11 cellular contexts compared by ENCODE assay signal in the genomic region with DNA sequence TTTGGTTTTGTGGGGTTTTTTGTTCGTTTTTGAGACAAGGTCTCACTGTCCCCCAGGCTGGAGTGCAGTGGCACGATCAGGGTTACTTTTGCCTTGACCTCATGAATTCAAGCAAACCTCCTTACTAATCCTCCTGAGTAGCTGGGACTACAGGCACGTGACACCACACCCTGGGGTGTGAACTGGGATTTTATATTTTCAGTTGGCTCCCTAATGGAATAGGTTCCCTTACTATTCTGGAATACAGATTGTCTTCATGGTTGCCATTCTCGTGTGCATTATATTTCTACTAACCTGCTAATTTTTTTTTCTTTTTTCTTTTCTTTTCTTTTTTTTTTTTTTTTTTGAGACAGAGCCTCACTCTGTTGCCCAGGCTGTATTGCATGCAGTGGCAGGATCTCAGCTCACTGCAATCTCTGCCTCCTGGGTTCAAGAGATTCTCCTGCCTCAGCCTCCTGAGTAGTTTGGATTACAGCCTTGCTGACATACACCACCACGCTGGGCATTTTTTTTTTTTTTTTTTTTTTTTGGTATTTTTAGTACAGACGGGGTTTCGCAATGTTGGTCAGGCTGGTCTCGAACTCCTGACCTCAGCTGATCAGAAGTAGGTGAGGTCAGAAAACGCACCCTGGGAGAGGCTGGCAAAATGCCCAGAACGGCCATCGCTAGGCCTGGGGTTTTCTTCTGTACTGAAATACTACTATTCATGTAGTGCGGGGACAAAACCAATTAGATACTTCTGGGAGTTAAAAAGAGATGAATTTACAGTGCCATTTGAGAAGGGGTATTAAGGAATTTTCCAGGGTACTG. TPM values are rescaled to one million over a fixed set of nuclear protein-coding genes. Genes with fewer than 3 reads are reported as not detected.
A peak's percentile ranks its signal among the peaks of the same experiment; 100 is the strongest.
DNase-seq lines count a peak whose midpoint lies in the region; ATAC-seq, FAIRE-seq and TF ChIP-seq lines count a peak whose summit lies in the region.
"Not testable (repeated sequence)": the region's sequence is repeated elsewhere in the genome, so short reads cannot be mapped to it uniquely, and the experiment has no call there.
"Had no signal": no experiment of that assay in that cellular context is flagged by ENCODE, and none has a peak within 500 bp of the region (broad histone marks: within the 10 kb centered on the region; RNA-seq: fewer than 3 reads in every experiment).

No MANE protein-coding gene starts in this region.

- H2AFZ ChIP-seq in Karpas-422 (ENCODE audit: low read length) (peak overlapping the region; percentile 45; the same call in 1 of the 2 replicates), K562 (ENCODE audit: low read depth, low read length) (peak overlapping the region; percentile 82; the same call in 1 of the 2 replicates)
- H2AFZ ChIP-seq in OCI-LY1 (ENCODE audit: low read length), result not testable (repeated sequence)

- H3K27me3 ChIP-seq in Karpas-422 (ENCODE audit: low read length); OCI-LY1 (ENCODE audit: insufficient read depth, low read length); K562 (ENCODE audit: control insufficient read depth in 2 of 2, insufficient read depth in 2 of 2, low read length in 2 of 2): not testable (repeated sequence)

- DNase-seq in Daoy (ENCODE audit: low read depth), result peak; percentile 72
- DNase-seq in Karpas-422, result peak; percentile 76
- not testable (repeated sequence) for DNase-seq in activated CD4-positive, alpha-beta T cell treated with anti-CD3 and anti-CD28 coated beads, Interleukin-2, amount 10 ng/mL, durations not matched to agents 24 days and 14 days; glutamatergic neuron; osteocyte (ENCODE audit: extremely low spot score, unreplicated experiment); type B pancreatic cell (ENCODE audit: extremely low spot score, unreplicated experiment)
- DNase-seq in K562 (ENCODE audit: extremely low read depth in 1 of 4, low spot score in 3 of 4), result peak; percentile 2 to 72 (median 8)

- TF ChIP-seq EP300 in K562 (IDR thresholded peaks at IDR 0.05; ENCODE audit: low read length), result not testable (repeated sequence)

- not testable (repeated sequence) for H3K36me3 Mint-ChIP-seq in activated CD4-positive, alpha-beta T cell treated with anti-CD3 and anti-CD28 coated beads, Interleukin-2, amount 10 ng/mL, durations not matched to agents 24 days and 14 days (ENCODE audit: low read depth); glutamatergic neuron (ENCODE audit: unreplicated experiment); osteocyte (ENCODE audit: unreplicated experiment); type B pancreatic cell

- peaks cover 27% of the 10 kb centered on the region for H3K4me1 Mint-ChIP-seq in activated CD4-positive, alpha-beta T cell treated with anti-CD3 and anti-CD28 coated beads, Interleukin-2, amount 10 ng/mL, durations not matched to agents 24 days and 14 days
- H3K4me1 Mint-ChIP-seq in glutamatergic neuron (ENCODE audit: low read depth, unreplicated experiment) (peaks cover 15% of the 10 kb centered on the region), osteocyte (ENCODE audit: unreplicated experiment) (peaks cover 20% of the 10 kb centered on the region), type B pancreatic cell (ENCODE audit: unreplicated experiment) (peaks cover 14% of the 10 kb centered on the region)

- not testable (repeated sequence) for H3K9me3 ChIP-seq in Karpas-422 (ENCODE audit: low read length); OCI-LY1 (ENCODE audit: low read length); K562 (replicated peaks; ENCODE audit: control insufficient read depth, insufficient read depth, low read depth, low read length)

- in situ Hi-C loops in K562 (cut with MboI), result loop anchor here (10.0 kb wide), 1 partner anchor 825 kb away; no protein-coding TSS in a partner anchor

- H3K4me1 ChIP-seq in Karpas-422 (ENCODE audit: low read length) (peaks cover 35% of the 10 kb centered on the region), OCI-LY1 (ENCODE audit: insufficient read depth, low read length, severe bottlenecking) (peaks cover 33% of the 10 kb centered on the region), K562 (replicated peaks in 1 of 2; ENCODE audit: control insufficient read depth in 2 of 2, insufficient read depth in 2 of 2, low read length in 2 of 2) (peaks cover 7 to 10% of the 10 kb centered on the region in 2 experiments; a peak in 4 of 5 replicates)

- not testable (repeated sequence) for FAIRE-seq in K562 (lab: Jason Lieb, UNC)

- H3K4me3 Mint-ChIP-seq in activated CD4-positive, alpha-beta T cell treated with anti-CD3 and anti-CD28 coated beads, Interleukin-2, amount 10 ng/mL, durations not matched to agents 24 days and 14 days, result peak overlapping the region; percentile 87
- H3K4me3 Mint-ChIP-seq in glutamatergic neuron (ENCODE audit: unreplicated experiment) (peak overlapping the region; percentile 87), type B pancreatic cell (peak overlapping the region; percentile 89)
- H3K4me3 Mint-ChIP-seq in osteocyte (ENCODE audit: unreplicated experiment), result not testable (repeated sequence)

- not testable (repeated sequence) for H3K9me1 ChIP-seq in K562 (ENCODE audit: control insufficient read depth, insufficient read depth, low read length)

- H3K4me2 ChIP-seq in Karpas-422 (ENCODE audit: low read depth, low read length, poor library complexity, severe bottlenecking) (peak overlapping the region; percentile 63), OCI-LY1 (ENCODE audit: low read length) (peak overlapping the region; percentile 85), K562 (ENCODE audit: insufficient read depth, low read length) (peak overlapping the region; percentile 64)

- POLR2A ChIA-PET in K562 (lab: Yijun Ruan, JAX), result interaction anchor here (1.6 to 2.1 kb wide), 2 partner anchors 10 to 138 kb away, joined by 4 to 22 read pairs; no protein-coding TSS in a partner anchor

- TF ChIP-seq CTCF in OCI-LY1 (IDR thresholded peaks at IDR 0.05; ENCODE audit: low read length); K562 (IDR thresholded peaks at IDR 0.05 in 2 of 3, conservative IDR thresholded peaks at IDR 0.05 in 1 of 3; ENCODE audit: insufficient read depth in 2 of 3, low read depth in 1 of 3, low read length in 3 of 3); glutamatergic neuron (IDR thresholded peaks at IDR 0.05; ENCODE audit: partially characterized antibody, unreplicated experiment); osteocyte (IDR thresholded peaks at IDR 0.05); type B pancreatic cell (conservative IDR thresholded peaks at IDR 0.05): not testable (repeated sequence)

- not testable (repeated sequence) for H4K20me1 ChIP-seq in Karpas-422 (ENCODE audit: insufficient read depth, low read depth, low read length); OCI-LY1 (ENCODE audit: insufficient read depth, low read length); K562 (replicated peaks; ENCODE audit: control insufficient read depth, insufficient read depth, low read length)

- H3K27me3 Mint-ChIP-seq in activated CD4-positive, alpha-beta T cell treated with anti-CD3 and anti-CD28 coated beads, Interleukin-2, amount 10 ng/mL, durations not matched to agents 24 days and 14 days; osteocyte (ENCODE audit: unreplicated experiment); type B pancreatic cell: not testable (repeated sequence)
- H3K27me3 Mint-ChIP-seq in glutamatergic neuron (ENCODE audit: unreplicated experiment), result peaks cover 10% of the 10 kb centered on the region

- intact Hi-C loops in activated CD4-positive, alpha-beta T cell treated with anti-CD3 and anti-CD28 coated beads, Interleukin-2, amount 10 ng/mL, durations not matched to agents 24 days and 14 days (cut with micrococcal nuclease); K562 (cut with micrococcal nuclease): not testable (repeated sequence)

- TF ChIP-seq RAD21 in K562 (CRISPR knock-in tag; conservative IDR thresholded peaks at IDR 0.05 in 1 of 2, IDR thresholded peaks at IDR 0.05 in 1 of 2), result not testable (repeated sequence)

- ATAC-seq in K562, result not testable (repeated sequence)

- H3K27ac ChIP-seq in Karpas-422 (ENCODE audit: low read length), result peak overlapping the region; percentile 84
- peak overlapping the region; percentile 64 for H3K27ac ChIP-seq in OCI-LY1 (ENCODE audit: low read depth, low read length, poor library complexity, severe bottlenecking)
- H3K27ac ChIP-seq in K562 (ENCODE audit: extremely low read depth, low read depth, low read length), result peak overlapping the region; percentile 100; the same call in 1 of the 3 replicates

- H3K9ac ChIP-seq in Karpas-422 (ENCODE audit: low read length) (peak overlapping the region; percentile 70), OCI-LY1 (ENCODE audit: low read length) (peak overlapping the region; percentile 16; the same call in 1 of the 2 replicates), K562 (ENCODE audit: insufficient read depth in 1 of 2, low read depth in 2 of 2, low read length in 2 of 2) (peak overlapping the region; percentile 83 to 97; a peak in 2 of 4 replicates)

- not testable (repeated sequence) for H3K79me2 ChIP-seq in Karpas-422 (ENCODE audit: low read length); OCI-LY1 (ENCODE audit: insufficient read depth, low read length); K562 (ENCODE audit: control insufficient read depth, insufficient read depth, low read length)

- not testable (repeated sequence) for BruUV-seq in K562 (replicated peaks; lab: Mats Ljungman, UMichigan)

- CTCF ChIA-PET in K562 (lab: Yijun Ruan, JAX; ENCODE audit: low intra/inter-chr PET ratio), result not testable (repeated sequence)

- H3F3A ChIP-seq in OCI-LY1 (ENCODE audit: insufficient read depth, low read length), result not testable (repeated sequence)

- H3K27ac Mint-ChIP-seq in activated CD4-positive, alpha-beta T cell treated with anti-CD3 and anti-CD28 coated beads, Interleukin-2, amount 10 ng/mL, durations not matched to agents 24 days and 14 days, result peak overlapping the region; percentile 98
- H3K27ac Mint-ChIP-seq in glutamatergic neuron (ENCODE audit: unreplicated experiment), result peak overlapping the region; percentile 100
- H3K27ac Mint-ChIP-seq in osteocyte (ENCODE audit: unreplicated experiment), result peak overlapping the region; percentile 42
- peak overlapping the region; percentile 99 for H3K27ac Mint-ChIP-seq in type B pancreatic cell

- H3K9me2 ChIP-seq in Karpas-422 (replicated peaks; ENCODE audit: insufficient read depth, low read length); OCI-LY1 (ENCODE audit: low read depth, low read length): not testable (repeated sequence)

- TF ChIP-seq POLR2A in K562 (conservative IDR thresholded peaks at IDR 0.05), result not testable (repeated sequence)

- H3K36me3 ChIP-seq in Karpas-422 (ENCODE audit: insufficient read depth, low read length); OCI-LY1 (ENCODE audit: insufficient read depth, low read length); K562 (ENCODE audit: control insufficient read depth, insufficient read depth, low read length): not testable (repeated sequence)

- WGBS in K562 (ENCODE audit: insufficient coverage, low coverage, missing lambda C conversion rate), result 7% methylated on average over 11 of the region's 12 CpGs

- H3K4me3 ChIP-seq in Karpas-422 (ENCODE audit: low read length), result peak overlapping the region; percentile 61
- H3K4me3 ChIP-seq in OCI-LY1 (ENCODE audit: low read depth, low read length, poor library complexity, severe bottlenecking), result peak overlapping the region; percentile 57
- H3K4me3 ChIP-seq in K562, result peak overlapping the region; percentile 39

- H3K9me3 Mint-ChIP-seq in activated CD4-positive, alpha-beta T cell treated with anti-CD3 and anti-CD28 coated beads, Interleukin-2, amount 10 ng/mL, durations not matched to agents 24 days and 14 days; osteocyte (ENCODE audit: unreplicated experiment); type B pancreatic cell: not testable (repeated sequence)
- peaks cover 15% of the 10 kb centered on the region for H3K9me3 Mint-ChIP-seq in glutamatergic neuron (ENCODE audit: unreplicated experiment)

RNA-seq across cellular contexts. Expression of a gene that starts 42.5 kb away (rescaled TPM):
- total RNA-seq in Daoy (2014; rRNA removed; shearing (Covaris generic)), result not detected in 2 replicates
- not detected in 2 replicates for total RNA-seq in Karpas-422 (2014; rRNA removed; shearing (Covaris generic); ENCODE audit: low replicate concordance)
- total RNA-seq in activated CD4-positive, alpha-beta T cell treated with anti-CD3 and anti-CD28 coated beads, Interleukin-2, amount 10 ng/mL, durations not matched to agents 24 days and 14 days, result not detected in 2 replicates
- total RNA-seq in K562 (2011; cell fraction: chromatin; rRNA removed; ENCODE audit: low replicate concordance), result not detected in 2 replicates
- total RNA-seq in K562 (2011; cell fraction: nucleolus; rRNA removed), result not detected in 2 replicates
- total RNA-seq in K562 (2011; cell fraction: nucleoplasm; rRNA removed), result not detected in 2 replicates
- total RNA-seq in K562 (2014; rRNA removed), result not detected in 2 replicates
- not detected in 2 replicates for total RNA-seq in K562 (2014; rRNA removed; fragmentation: Illumina TruSeq; extraction: Trizol)
- not detected in 2 replicates for total RNA-seq in K562 (2015; rRNA removed; fragmentation: Illumina TruSeq; extraction: Trizol)
- total RNA-seq in K562 (2021), result not detected in 2 replicates
- polyA plus RNA-seq in K562 (2011; rRNA removed), result not detected in 2 replicates
- not detected in 2 replicates for polyA plus RNA-seq in K562 (2011; cell fraction: cytosol; rRNA removed)
- not detected in 2 replicates for polyA plus RNA-seq in K562 (2011; cell fraction: nucleus; rRNA removed)
- not detected in 2 replicates for polyA plus RNA-seq in K562 (2012)
- polyA plus RNA-seq in K562 (2014; fragmentation: Illumina TruSeq; extraction: Trizol), result not detected in 2 replicates
- not detected for polyA plus RNA-seq in K562 (2014; fragmentation: Nextera tagmentation; extraction: Ambion mirVana)
- polyA plus RNA-seq in K562 (2014; rRNA removed), result not detected in 2 replicates
- not detected in 2 replicates for polyA minus RNA-seq in K562 (2011; rRNA and poly(A)+ RNA removed)
- not detected in 2 replicates for polyA minus RNA-seq in K562 (2011; cell fraction: cytosol; rRNA and poly(A)+ RNA removed)
- polyA minus RNA-seq in K562 (2011; cell fraction: nucleus; rRNA and poly(A)+ RNA removed), result not detected in 2 replicates
- total RNA-seq in glutamatergic neuron (ENCODE audit: unreplicated experiment), result not detected
- total RNA-seq in osteocyte, result not detected in 2 replicates
- total RNA-seq in type B pancreatic cell (ENCODE audit: low replicate concordance), result not detected in 2 replicates
- total RNA-seq: fibroblast of lung, left lung, pulmonary artery endothelial cell had no signal
- polyA plus RNA-seq: fibroblast of lung had no signal

Comparison
In these comparisons a context has a peak if more than half of its experiments do, and no peak if none do; other contexts are left out.
1. H3K9ac ChIP-seq: peak in every context shown above with its lines; median percentile 90 in K562; 70 in Karpas-422; 16 in OCI-LY1.
2. H3K27ac Mint-ChIP-seq: peak in every context shown above with its lines; median percentile 100 in glutamatergic neuron; 99 in type B pancreatic cell; 98 in activated CD4-positive, alpha-beta T cell treated with anti-CD3 and anti-CD28 coated beads, Interleukin-2, amount 10 ng/mL, durations not matched to agents 24 days and 14 days; 42 in osteocyte.